In the genomic region with DNA sequence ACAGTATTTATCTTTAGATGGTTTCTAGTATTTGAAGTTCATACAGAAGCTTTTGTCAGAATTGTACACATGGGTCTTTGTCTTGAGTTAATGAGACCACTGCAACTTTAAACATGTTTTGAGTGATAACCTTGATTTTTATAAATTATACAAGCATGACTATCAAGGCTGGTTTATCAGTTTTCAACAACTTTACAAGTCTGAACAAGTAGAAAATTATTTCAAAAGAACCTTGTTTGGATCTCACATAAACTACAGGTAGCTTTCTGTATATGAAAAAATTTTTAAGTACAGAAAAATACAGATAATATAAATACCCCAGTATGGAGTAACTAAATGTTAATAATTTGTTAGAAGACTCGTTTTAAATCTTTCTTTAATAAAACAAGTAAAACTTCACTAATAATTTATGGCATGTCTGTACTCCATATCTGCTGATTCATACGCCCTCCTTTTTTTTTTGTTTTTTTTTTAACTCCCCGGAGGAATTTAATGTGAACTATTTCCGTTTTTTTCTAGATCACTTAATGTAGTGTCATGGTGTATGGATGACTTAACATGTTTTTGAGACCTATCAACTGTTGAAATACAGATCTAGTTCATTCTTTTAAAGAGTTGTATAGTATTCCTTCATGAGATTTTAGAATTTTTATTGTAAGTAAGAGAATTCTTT, we compare ENCODE assay signal across 9 cellular contexts. TPM values are rescaled to one million over a fixed set of nuclear protein-coding genes. Genes with fewer than 3 reads are reported as not detected.
A peak's percentile ranks its signal among the peaks of the same experiment; 100 is the strongest.
DNase-seq lines count a peak whose midpoint lies in the region; ATAC-seq and TF ChIP-seq lines count a peak whose summit lies in the region.
"Had no signal": no experiment of that assay in that cellular context is flagged by ENCODE, and none has a peak within 500 bp of the region (broad histone marks: within the 10 kb centered on the region; RNA-seq: fewer than 3 reads in every experiment).

No MANE protein-coding gene starts in this region.

- H3K36me3 ChIP-seq in endodermal cell (ENCODE audit: control insufficient read depth, insufficient read depth, low read length) (peaks cover 6% of the 10 kb centered on the region), skeletal muscle tissue (ENCODE audit: control insufficient read depth in 3 of 3, insufficient read depth in 3 of 3, low read length in 3 of 3) (no peaks in the 10 kb centered on the region)

- H3K9ac ChIP-seq in endodermal cell (ENCODE audit: extremely low read depth, low read length, poor library complexity, severe bottlenecking) (no peak overlapping the region), skeletal muscle tissue (ENCODE audit: low read depth in 1 of 3, low read length in 3 of 3) (peak overlapping the region in 1 of 3 donors; percentile 14)

- H3K9me3 ChIP-seq in endodermal cell (ENCODE audit: control insufficient read depth, low read length) = no peaks in the 10 kb centered on the region
- no peaks in the 10 kb centered on the region for H3K9me3 ChIP-seq in skeletal muscle tissue (ENCODE audit: control insufficient read depth in 3 of 3, low read length in 3 of 3)

- peak overlapping the region; percentile 83 for H3K27ac Mint-ChIP-seq in activated CD4-positive, alpha-beta T cell treated with anti-CD3 and anti-CD28 coated beads, Interleukin-2, amount 10 ng/mL, durations not matched to agents 7 days and 5 days
- H3K27ac Mint-ChIP-seq in endodermal cell = peak overlapping the region; percentile 16

- peaks cover 39% of the 10 kb centered on the region for H3K4me1 Mint-ChIP-seq in activated CD4-positive, alpha-beta T cell treated with anti-CD3 and anti-CD28 coated beads, Interleukin-2, amount 10 ng/mL, durations not matched to agents 7 days and 5 days
- H3K4me1 Mint-ChIP-seq in endodermal cell = peaks cover 19% of the 10 kb centered on the region

- peaks cover 3% of the 10 kb centered on the region for H3K4me1 ChIP-seq in endodermal cell (ENCODE audit: control insufficient read depth, insufficient read depth, low read length)
- peaks cover 15 to 31% (median 24%) of the 10 kb centered on the region in 3 donors for H3K4me1 ChIP-seq in skeletal muscle tissue (ENCODE audit: control insufficient read depth in 3 of 3, insufficient read depth in 3 of 3, low read length in 3 of 3)

- POLR2A ChIA-PET in activated CD4-positive, alpha-beta T cell treated with anti-CD3 and anti-CD28 coated beads, Interleukin-2, amount 10 ng/mL, durations not matched to agents 7 days and 5 days (lab: Charles Lee) = no interaction called here

- no peak overlapping the region for H3K4me3 ChIP-seq in endodermal cell (ENCODE audit: low read length)
- no peak overlapping the region for H3K4me3 ChIP-seq in skeletal muscle tissue (ENCODE audit: low read length in 3 of 3)

- peaks cover 6% of the 10 kb centered on the region for H3K36me3 Mint-ChIP-seq in activated CD4-positive, alpha-beta T cell treated with anti-CD3 and anti-CD28 coated beads, Interleukin-2, amount 10 ng/mL, durations not matched to agents 7 days and 5 days (ENCODE audit: low read depth)
- peaks cover 4% of the 10 kb centered on the region for H3K36me3 Mint-ChIP-seq in endodermal cell (ENCODE audit: low read depth)

- no peaks in the 10 kb centered on the region for H3K27me3 ChIP-seq in endodermal cell (ENCODE audit: control insufficient read depth, insufficient read depth, low read length, poor library complexity, severe bottlenecking)
- H3K27me3 ChIP-seq in skeletal muscle tissue (ENCODE audit: control insufficient read depth in 3 of 3, insufficient read depth in 3 of 3, low read length in 3 of 3) = no peaks in the 10 kb centered on the region

- no peak for TF ChIP-seq CTCF in endodermal cell (conservative IDR thresholded peaks at IDR 0.05)

- DNase-seq in activated CD4-positive, alpha-beta T cell treated with anti-CD3 and anti-CD28 coated beads, Interleukin-2, amount 10 ng/mL, durations not matched to agents 7 days and 5 days = no peak
- DNase-seq in activated CD4-positive, alpha-beta T cell treated with anti-CD3 and anti-CD28 coated beads for 4 hours = no peak
- peak; percentile 33 for DNase-seq in RPMI7951 (ENCODE audit: low read depth)
- DNase-seq in endodermal cell = no peak
- DNase-seq in substantia nigra (lab: John Stamatoyannopoulos, UW) = no peak

- WGBS in endodermal cell (ENCODE audit: insufficient coverage in 1 of 2, insufficient read length in 1 of 2), 2 experiments = 89% methylated on average over 4 of the region's 4 CpGs; no CpG with 5 or more reads in 1 of the 2 experiments

- no peaks in the 10 kb centered on the region for H3K9me3 Mint-ChIP-seq in activated CD4-positive, alpha-beta T cell treated with anti-CD3 and anti-CD28 coated beads, Interleukin-2, amount 10 ng/mL, durations not matched to agents 7 days and 5 days
- no peaks in the 10 kb centered on the region for H3K9me3 Mint-ChIP-seq in endodermal cell

- ATAC-seq in GM18505 (IDR thresholded peaks at IDR 0.05; ENCODE audit: unreplicated experiment) (no peak), HG02678 (IDR thresholded peaks at IDR 0.05; ENCODE audit: unreplicated experiment) (no peak)
- ATAC-seq: sciatic nerve had no signal

- CTCF ChIA-PET in activated CD4-positive, alpha-beta T cell treated with anti-CD3 and anti-CD28 coated beads, Interleukin-2, amount 10 ng/mL, durations not matched to agents 7 days and 5 days (lab: Charles Lee) = interaction anchor here (1.3 to 1.5 kb wide), 2 partner anchors 8 to 18 kb away, joined by 4 to 5 read pairs; no protein-coding TSS in a partner anchor

- H3K4me3 Mint-ChIP-seq in activated CD4-positive, alpha-beta T cell treated with anti-CD3 and anti-CD28 coated beads, Interleukin-2, amount 10 ng/mL, durations not matched to agents 7 days and 5 days = no peak overlapping the region
- H3K4me3 Mint-ChIP-seq in endodermal cell = no peak overlapping the region

- no peak for TF ChIP-seq POLR2A in GM18505 (IDR thresholded peaks at IDR 0.05; ENCODE audit: borderline replicate concordance, extremely low read depth, insufficient read depth, insufficient read length)

- no peaks in the 10 kb centered on the region for H3K27me3 Mint-ChIP-seq in activated CD4-positive, alpha-beta T cell treated with anti-CD3 and anti-CD28 coated beads, Interleukin-2, amount 10 ng/mL, durations not matched to agents 7 days and 5 days
- no peaks in the 10 kb centered on the region for H3K27me3 Mint-ChIP-seq in endodermal cell (ENCODE audit: insufficient read depth)

- H3K27ac ChIP-seq in endodermal cell (ENCODE audit: low read depth, low read length) = no peak overlapping the region
- peak overlapping the region; percentile 41 for H3K27ac ChIP-seq in skeletal muscle tissue (ENCODE audit: low read depth, low read length)
- no peak overlapping the region for H3K27ac ChIP-seq in substantia nigra (ENCODE audit: low read depth, low read length, poor library complexity, severe bottlenecking)

RNA-seq across cellular contexts. Expression of gene VAPB, which starts 18.3 kb away (rescaled TPM):
- 10 to 100 TPM; 31.0 to 39.1 TPM for total RNA-seq in activated CD4-positive, alpha-beta T cell treated with anti-CD3 and anti-CD28 coated beads, Interleukin-2, amount 10 ng/mL, durations not matched to agents 7 days and 5 days
- total RNA-seq in RPMI7951 (2014; rRNA removed; shearing (Covaris generic)) = 17.7 and 18.0 TPM in 2 replicates
- total RNA-seq in endodermal cell (10 to 100 TPM; 47.3 to 47.5 TPM), skeletal muscle tissue (19.8 TPM)
- 39.5 TPM for polyA plus RNA-seq in endodermal cell (2013, experiment 1 of 2)
- 32.1 TPM for polyA plus RNA-seq in endodermal cell (2013, experiment 2 of 2)
